Comparison of ENCODE assay signal across 25 cellular contexts in genomic region chr20:48926267-48926666, GRCh38. TPM values are rescaled to one million over a fixed set of nuclear protein-coding genes. Genes with fewer than 3 reads are reported as not detected.
DNase-seq lines count a peak whose midpoint lies in the region; ATAC-seq and TF ChIP-seq lines count a peak whose summit lies in the region.
"Had no signal": no experiment of that assay in that cellular context is flagged by ENCODE, and none has a peak within 500 bp of the region (broad histone marks: within the 10 kb centered on the region; RNA-seq: fewer than 3 reads in every experiment).

No MANE protein-coding gene starts in this region.

- peak overlapping the region in 9 of 11 experiments; percentile 10 to 96 (median 35); a peak in 14 of 22 replicates for H3K4me2 ChIP-seq in BLaER1 treated with 17β-estradiol and CSF1 and Interleukin-3, amounts not matched to agents 10 nM and 100 nM
- H3K4me2 ChIP-seq in DOHH2 (ENCODE audit: low read length): peak overlapping the region; percentile 35
- peak overlapping the region; percentile 96 for H3K4me2 ChIP-seq in OCI-LY7 (ENCODE audit: low read length)
- H3K4me2 ChIP-seq: GM23338 had no signal

- H3K9me3 ChIP-seq in BLaER1 treated with 17β-estradiol and CSF1 and Interleukin-3, amounts not matched to agents 10 nM and 100 nM (replicated peaks in 1 of 11): peaks cover 0 to 4% (median 0%) of the 10 kb centered on the region in 11 experiments; a peak in 1 of 22 replicates
- H3K9me3 ChIP-seq in DOHH2 (ENCODE audit: control insufficient read depth, insufficient read depth, low read length) (no peaks in the 10 kb centered on the region), OCI-LY7 (ENCODE audit: low read length) (no peaks in the 10 kb centered on the region)
- H3K9me3 ChIP-seq: gastrocnemius medialis, MG63, suprapubic skin had no signal

- H3F3A ChIP-seq in DOHH2 (ENCODE audit: control insufficient read depth, insufficient read depth): peaks cover 16% of the 10 kb centered on the region

- POLR2A ChIA-PET in OCI-LY7 (lab: Charles Lee): interaction anchor here (0.7 kb wide), 2 partner anchors 57 to 503 kb away, joined by 3 to 4 read pairs; no protein-coding TSS in a partner anchor

- no peaks in the 10 kb centered on the region for H3K27me3 ChIP-seq in BLaER1 treated with 17β-estradiol and CSF1 and Interleukin-3, amounts not matched to agents 10 nM and 100 nM
- no peaks in the 10 kb centered on the region for H3K27me3 ChIP-seq in DOHH2 (ENCODE audit: control insufficient read depth, low read length)
- H3K27me3 ChIP-seq: gastrocnemius medialis, MG63, suprapubic skin had no signal

- H3K9me3 Mint-ChIP-seq in memory B cell: no peaks in the 10 kb centered on the region
- H3K9me3 Mint-ChIP-seq: activated T-cell treated with anti-CD3 and anti-CD28 coated beads, Interleukin-2, amount 50 U/mL, for 4 hours; GM23338 had no signal

- no peaks in the 10 kb centered on the region for H3K27me3 Mint-ChIP-seq in memory B cell

- H3K27ac ChIP-seq in BLaER1 treated with 17β-estradiol and CSF1 and Interleukin-3, amounts not matched to agents 10 nM and 100 nM: peak overlapping the region in 5 of 11 experiments; percentile 1 to 49 (median 18); a peak in 4 of 22 replicates
- H3K27ac ChIP-seq in DOHH2 (ENCODE audit: low read depth, low read length) (no peak overlapping the region), OCI-LY7 (ENCODE audit: low read depth, low read length, poor library complexity, severe bottlenecking) (no peak overlapping the region)
- H3K27ac ChIP-seq: gastrocnemius medialis, suprapubic skin had no signal

- H3K9ac ChIP-seq in BLaER1 treated with 17β-estradiol and CSF1 and Interleukin-3, amounts not matched to agents 10 nM and 100 nM: no peak overlapping the region; a peak in 1 of 22 replicates

- peaks cover 31 to 80% (median 41%) of the 10 kb centered on the region in 10 experiments for H3K4me1 ChIP-seq in BLaER1 treated with 17β-estradiol and CSF1 and Interleukin-3, amounts not matched to agents 10 nM and 100 nM
- H3K4me1 ChIP-seq in DOHH2 (ENCODE audit: control insufficient read depth, low read length) (peaks cover 47% of the 10 kb centered on the region), OCI-LY7 (ENCODE audit: insufficient read depth, low read length, poor library complexity, severe bottlenecking) (peaks cover 44% of the 10 kb centered on the region)

- peaks cover 37% of the 10 kb centered on the region for H3K4me1 Mint-ChIP-seq in memory B cell

- H3K9me2 ChIP-seq in DOHH2 (replicated peaks; ENCODE audit: control insufficient read depth, low read length): no peaks in the 10 kb centered on the region
- no peaks in the 10 kb centered on the region for H3K9me2 ChIP-seq in OCI-LY7 (ENCODE audit: insufficient read depth, low read length)

- ATAC-seq in memory B cell (ENCODE audit: low read depth): no peak
- no peak for ATAC-seq in GM21619 (IDR thresholded peaks at IDR 0.05; ENCODE audit: unreplicated experiment)
- ATAC-seq in GM18517 (IDR thresholded peaks at IDR 0.05; ENCODE audit: unreplicated experiment): no peak
- ATAC-seq: activated T-cell treated with anti-CD3 and anti-CD28 coated beads, Interleukin-2, amount 50 U/mL, for 4 hours; gastrocnemius medialis; GM23338; natural killer cell had no signal

- no peak overlapping the region for H3K4me3 ChIP-seq in BLaER1 treated with 17β-estradiol and CSF1 and Interleukin-3, amounts not matched to agents 10 nM and 100 nM
- H3K4me3 ChIP-seq in DOHH2 (ENCODE audit: low read length) (no peak overlapping the region), OCI-LY7 (ENCODE audit: low read depth, low read length, poor library complexity, severe bottlenecking) (no peak overlapping the region)
- H3K4me3 ChIP-seq: gastrocnemius medialis, GM23338, lung, MG63, suprapubic skin had no signal

- no peak overlapping the region for H3K4me3 Mint-ChIP-seq in memory B cell
- H3K4me3 Mint-ChIP-seq: activated T-cell treated with anti-CD3 and anti-CD28 coated beads, Interleukin-2, amount 50 U/mL, for 4 hours; GM23338; natural killer cell had no signal

- no TSS peak for BruUV-seq in OCI-LY7 (replicated peaks; lab: Mats Ljungman, UMichigan)

- H3K79me2 ChIP-seq in DOHH2 (ENCODE audit: control insufficient read depth, low read length): peaks cover 92% of the 10 kb centered on the region
- peaks cover 88% of the 10 kb centered on the region for H3K79me2 ChIP-seq in OCI-LY7 (ENCODE audit: insufficient read depth, low read depth, low read length)

- CTCF ChIA-PET in OCI-LY7 (lab: Charles Lee; ENCODE audit: unreplicated experiment): no interaction called here

- DNase-seq in OCI-LY7 (ENCODE audit: low spot score): no peak
- DNase-seq in memory B cell (ENCODE audit: low spot score in 2 of 2): no peak
- DNase-seq in CD1c-positive myeloid dendritic cell (ENCODE audit: extremely low spot score): no peak
- no peak for DNase-seq in stimulated activated naive CD4-positive, alpha-beta T cell (lab: John Stamatoyannopoulos, UW)
- DNase-seq: activated CD4-positive, alpha-beta T cell treated with anti-CD3 and anti-CD28 coated beads for 48 hours; activated naive CD4-positive, alpha-beta T cell treated with Interleukin-2 at 50 U/mL for 16 hours; activated T-cell treated with anti-CD3 and anti-CD28 coated beads, Interleukin-2, amount 50 U/mL, for 4 hours; amniotic stem cell; C1 segment of cervical spinal cord; gastrocnemius medialis; GDM1; MG63; natural killer cell; NCI-H1105 treated with DMSO at 0.1 percent for 48 hours; NCI-H187 treated with DMSO at 0.1 percent for 48 hours; NCI-H526 treated with DMSO at 0.1 percent for 48 hours; stimulated activated CD4-positive, alpha-beta T cell treated with anti-CD3 and anti-CD28 coated beads, Interleukin-4, amount 100 ng/mL, for 24 hours; T-helper 9 cell had no signal

- peaks cover 2% of the 10 kb centered on the region for H3K36me3 Mint-ChIP-seq in memory B cell
- H3K36me3 Mint-ChIP-seq: natural killer cell had no signal

- H2AFZ ChIP-seq in OCI-LY7 (ENCODE audit: low read length): no peak overlapping the region
- H2AFZ ChIP-seq: GM23338 had no signal

- intact Hi-C loops in OCI-LY7 (cut with micrococcal nuclease; ENCODE audit: unreplicated experiment): no loop called here

- peaks cover 0 to 21% (median 3%) of the 10 kb centered on the region in 11 experiments; a peak in 6 of 22 replicates for H3K36me3 ChIP-seq in BLaER1 treated with 17β-estradiol and CSF1 and Interleukin-3, amounts not matched to agents 10 nM and 100 nM
- H3K36me3 ChIP-seq in DOHH2 (ENCODE audit: control insufficient read depth, low read length) (peaks cover 7% of the 10 kb centered on the region; the same call in 1 of the 2 replicates), OCI-LY7 (ENCODE audit: insufficient read depth, low read length) (peaks cover 17% of the 10 kb centered on the region)
- H3K36me3 ChIP-seq: gastrocnemius medialis, suprapubic skin had no signal

- H4K20me1 ChIP-seq in BLaER1 treated with 17β-estradiol and CSF1 and Interleukin-3, amounts not matched to agents 10 nM and 100 nM: peaks cover 40 to 87% (median 80%) of the 10 kb centered on the region in 11 experiments
- peaks cover 9% of the 10 kb centered on the region; the same call in 1 of the 2 replicates for H4K20me1 ChIP-seq in DOHH2 (ENCODE audit: control insufficient read depth, insufficient read depth, low read depth, low read length)
- peaks cover 19% of the 10 kb centered on the region for H4K20me1 ChIP-seq in OCI-LY7 (ENCODE audit: insufficient read depth, low read length)

- TF ChIP-seq CTCF in DOHH2 (IDR thresholded peaks at IDR 0.05; ENCODE audit: low read depth, low read length, poor library complexity, severe bottlenecking): no peak
- no peak for TF ChIP-seq CTCF in OCI-LY7 (conservative IDR thresholded peaks at IDR 0.05; ENCODE audit: low read length)

- H3K27ac Mint-ChIP-seq in memory B cell: peak overlapping the region; percentile 76
- H3K27ac Mint-ChIP-seq: GM23338, natural killer cell had no signal

RNA-seq across cellular contexts. Expression of gene ARFGEF2, which starts 4.8 kb away (rescaled TPM):
- 18.4 and 23.4 TPM in 2 replicates for total RNA-seq in OCI-LY7 (2014; rRNA removed; shearing (Covaris generic))
- 40.3 and 42.1 TPM in 2 replicates for total RNA-seq in OCI-LY7 (2022)

Comparison
In these comparisons a context has a peak if more than half of its experiments do, and no peak if none do; other contexts are left out.
1. H3K4me2 ChIP-seq: peak in every context shown above with its lines; median percentile 96 in OCI-LY7; 35 in BLaER1 treated with 17β-estradiol and CSF1 and Interleukin-3, amounts not matched to agents 10 nM and 100 nM; 35 in DOHH2.